22 cellular contexts compared by ENCODE assay signal in the genomic region with DNA sequence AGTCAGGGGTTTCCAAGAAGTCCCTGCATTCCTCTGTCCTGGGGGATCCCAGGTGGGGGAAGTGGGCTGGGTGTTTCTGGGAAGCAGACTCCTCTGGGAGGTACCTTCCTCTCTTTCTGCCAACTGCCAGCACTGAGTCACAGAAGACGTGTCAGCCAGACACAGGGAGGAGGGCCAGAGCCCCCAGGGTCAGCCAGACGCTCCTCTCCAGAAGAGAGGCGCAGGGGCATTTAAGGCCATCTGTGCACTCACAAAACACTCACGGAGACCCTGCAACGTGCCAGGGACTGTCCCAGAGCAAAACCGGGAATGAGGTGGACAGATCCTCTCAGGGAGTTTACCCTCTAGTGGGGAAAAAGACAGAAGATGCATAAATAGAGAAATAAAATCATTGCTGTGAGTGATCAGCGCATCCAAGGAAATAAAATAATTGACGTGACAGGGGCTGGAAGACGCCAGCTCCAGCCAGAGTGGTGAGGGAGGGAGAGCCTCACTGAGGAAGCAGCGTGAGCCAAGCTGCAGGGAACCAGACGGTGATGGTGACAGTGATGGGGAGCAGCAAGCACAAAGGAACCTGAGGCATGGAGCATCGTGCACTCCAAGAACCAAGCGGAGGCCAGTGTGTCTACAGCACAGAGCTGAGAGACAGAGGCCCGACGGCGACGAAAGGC.
DNase-seq lines count a peak whose midpoint lies in the region; ATAC-seq and TF ChIP-seq lines count a peak whose summit lies in the region.
"Had no signal": no experiment of that assay in that cellular context is flagged by ENCODE, and none has a peak within 500 bp of the region (broad histone marks: within the 10 kb centered on the region; RNA-seq: fewer than 3 reads in every experiment).

No MANE protein-coding gene starts in this region.

- H3K36me3 Mint-ChIP-seq in chondrocyte (ENCODE audit: low read depth) (no peaks in the 10 kb centered on the region), nephron progenitor cell (ENCODE audit: low read depth) (no peaks in the 10 kb centered on the region), HFFc6 (ENCODE audit: low read depth) (no peaks in the 10 kb centered on the region)
- H3K36me3 Mint-ChIP-seq: activated naive CD8-positive, alpha-beta T cell treated with anti-CD3 and anti-CD28 coated beads, Interleukin-2, amount 10 ng/mL, durations not matched to agents 7 days and 5 days; CD4-positive, CD25-positive, alpha-beta regulatory T cell; mesothelial cell of epicardium; natural killer cell had no signal

- in situ Hi-C loops in G401 (cut with HindIII; ENCODE audit: low sequenced_read_pairs) = no loop called here

- DNase-seq in G401 (ENCODE audit: low spot score) = peak; percentile 70
- DNase-seq in NCI-H524 (lab: John Stamatoyannopoulos, UW) = peak; percentile 51 to 85
- DNase-seq in chondrocyte (ENCODE audit: low spot score) = no peak
- no peak for DNase-seq in nephron progenitor cell
- no peak for DNase-seq in HFFc6
- no peak for DNase-seq in GM03348 (ENCODE audit: low spot score)
- DNase-seq: activated CD4-positive, alpha-beta T cell treated with anti-CD3 and anti-CD28 coated beads for 36 hours; activated naive CD8-positive, alpha-beta T cell treated with anti-CD3 and anti-CD28 coated beads, Interleukin-2, amount 10 ng/mL, durations not matched to agents 7 days and 5 days; CD4-positive, CD25-positive, alpha-beta regulatory T cell; gastrocnemius medialis; KBM-7; left cardiac atrium; natural killer cell; NCI-H187 treated with DMSO at 0.1 percent for 48 hours; stimulated activated CD4-positive, alpha-beta T cell treated with anti-CD3 and anti-CD28 coated beads, Interleukin-2, amount 100 ng/mL, for 24 hours; stimulated activated naive CD8-positive, alpha-beta T cell treated with anti-CD3 and anti-CD28 coated beads, Interleukin-15, Interleukin-2, amounts not matched to agents 100 U/mL and 50 U/mL, for 24 hours; SW 1271; tibial artery had no signal

- H3K27me3 Mint-ChIP-seq in chondrocyte (ENCODE audit: low read depth) (peaks cover 5% of the 10 kb centered on the region), nephron progenitor cell (ENCODE audit: low read depth, poor library complexity) (peaks cover 17% of the 10 kb centered on the region), HFFc6 (ENCODE audit: insufficient read depth) (peaks cover 13% of the 10 kb centered on the region)
- H3K27me3 Mint-ChIP-seq: progenitor cell of endocrine pancreas had no signal

- ATAC-seq in GM18873 (IDR thresholded peaks at IDR 0.05; ENCODE audit: low FRiP score, unreplicated experiment) (no peak), HG03280 (IDR thresholded peaks at IDR 0.05; ENCODE audit: unreplicated experiment) (no peak)
- ATAC-seq: activated CD4-positive, alpha-beta T cell treated with anti-CD3 and anti-CD28 coated beads for 36 hours; gastrocnemius medialis; natural killer cell; stimulated activated naive CD8-positive, alpha-beta T cell treated with anti-CD3 and anti-CD28 coated beads, Interleukin-15, Interleukin-2, amounts not matched to agents 100 U/mL and 50 U/mL, for 24 hours had no signal

- H3K9me3 Mint-ChIP-seq in chondrocyte (ENCODE audit: low read depth) (no peaks in the 10 kb centered on the region), nephron progenitor cell (no peaks in the 10 kb centered on the region), HFFc6 (no peaks in the 10 kb centered on the region; the same call in 1 of the 2 replicates)
- H3K9me3 Mint-ChIP-seq: activated naive CD8-positive, alpha-beta T cell treated with anti-CD3 and anti-CD28 coated beads, Interleukin-2, amount 10 ng/mL, durations not matched to agents 7 days and 5 days; CD4-positive, CD25-positive, alpha-beta regulatory T cell; mesothelial cell of epicardium; natural killer cell had no signal

- TF ChIP-seq CTCF in chondrocyte (IDR thresholded peaks at IDR 0.05) (peak; percentile 32), nephron progenitor cell (IDR thresholded peaks at IDR 0.05) (no peak), HFFc6 (IDR thresholded peaks at IDR 0.05) (no peak)

- H3K27ac Mint-ChIP-seq in chondrocyte (ENCODE audit: unreplicated experiment) (no peak overlapping the region), nephron progenitor cell (peak overlapping the region; percentile 92), HFFc6 (no peak overlapping the region)
- H3K27ac Mint-ChIP-seq: activated CD4-positive, alpha-beta T cell treated with anti-CD3 and anti-CD28 coated beads for 36 hours; activated naive CD8-positive, alpha-beta T cell treated with anti-CD3 and anti-CD28 coated beads, Interleukin-2, amount 10 ng/mL, durations not matched to agents 7 days and 5 days; CD4-positive, CD25-positive, alpha-beta regulatory T cell; mesothelial cell of epicardium; natural killer cell; progenitor cell of endocrine pancreas had no signal

- H3K4me3 Mint-ChIP-seq in chondrocyte (ENCODE audit: unreplicated experiment) (no peak overlapping the region), nephron progenitor cell (peak overlapping the region; percentile 7), HFFc6 (no peak overlapping the region)
- H3K4me3 Mint-ChIP-seq: activated CD4-positive, alpha-beta T cell treated with anti-CD3 and anti-CD28 coated beads for 36 hours; activated naive CD8-positive, alpha-beta T cell treated with anti-CD3 and anti-CD28 coated beads, Interleukin-2, amount 10 ng/mL, durations not matched to agents 7 days and 5 days; mesothelial cell of epicardium; natural killer cell had no signal

- H3K4me1 Mint-ChIP-seq in chondrocyte (ENCODE audit: low read depth) (peaks cover 26% of the 10 kb centered on the region), nephron progenitor cell (peaks cover 92% of the 10 kb centered on the region), HFFc6 (ENCODE audit: low read depth) (0 out of 2 replicates have a peak, but pooled peaks cover 6% of the 10 kb centered on the region)

Comparison
In these comparisons a context has a peak if more than half of its experiments do, and no peak if none do; other contexts are left out.
1. DNase-seq: peak in G401 (single experiment) and NCI-H524 (2 of 2); none in chondrocyte (single experiment), nephron progenitor cell (single experiment), HFFc6 (single experiment) and GM03348 (single experiment).